9 cellular contexts compared by ENCODE assay signal in the genomic region with DNA sequence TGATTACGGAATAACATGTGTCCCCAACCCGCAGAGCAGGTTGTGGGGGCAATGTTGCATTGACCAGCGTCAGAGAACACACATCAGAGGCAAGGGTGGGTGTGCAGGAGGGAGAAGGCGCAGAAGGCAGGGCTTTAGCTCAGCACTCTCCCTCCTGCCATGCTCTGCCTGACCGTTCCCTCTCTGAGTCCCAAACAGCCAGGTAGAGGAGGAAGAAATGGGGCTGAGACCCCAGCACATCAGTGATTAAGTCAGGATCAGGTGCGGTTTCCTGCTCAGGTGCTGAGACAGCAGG. TPM values are rescaled to one million over a fixed set of nuclear protein-coding genes. Genes with fewer than 3 reads are reported as not detected.
A peak's percentile ranks its signal among the peaks of the same experiment; 100 is the strongest.
DNase-seq lines count a peak whose midpoint lies in the region; ATAC-seq and TF ChIP-seq lines count a peak whose summit lies in the region.
"Had no signal": no experiment of that assay in that cellular context is flagged by ENCODE, and none has a peak within 500 bp of the region (broad histone marks: within the 10 kb centered on the region; RNA-seq: fewer than 3 reads in every experiment).

No MANE protein-coding gene starts in this region.

- H4K20me1 ChIP-seq in OCI-LY7 (ENCODE audit: insufficient read depth, low read length) = no peaks in the 10 kb centered on the region

- H2AFZ ChIP-seq in OCI-LY7 (ENCODE audit: low read length) (peak overlapping the region; percentile 39; the same call in 1 of the 2 replicates), trophoblast cell (ENCODE audit: insufficient read depth, low read length, poor library complexity) (no peak overlapping the region)

- H3K79me2 ChIP-seq in OCI-LY7 (ENCODE audit: insufficient read depth, low read depth, low read length) = no peaks in the 10 kb centered on the region
- no peaks in the 10 kb centered on the region for H3K79me2 ChIP-seq in trophoblast cell (ENCODE audit: control insufficient read depth, insufficient read depth, low read length, poor library complexity)

- ATAC-seq in HG03354 (IDR thresholded peaks at IDR 0.05; ENCODE audit: poor library complexity, severe bottlenecking, unreplicated experiment) = no peak
- no peak for ATAC-seq in natural killer cell

- CTCF ChIA-PET in Calu3 (lab: Charles Lee) = interaction anchor here (0.7 to 1.3 kb wide), 12 partner anchors 15 to 421 kb away, joined by 3 to 13 read pairs (median 3); no protein-coding TSS in a partner anchor
- CTCF ChIA-PET in OCI-LY7 (lab: Charles Lee; ENCODE audit: unreplicated experiment) = no interaction called here

- H3K27me3 Mint-ChIP-seq in Calu3 (ENCODE audit: unreplicated experiment) = no peaks in the 10 kb centered on the region
- peaks cover 9 to 12% of the 10 kb centered on the region in 2 donors for H3K27me3 Mint-ChIP-seq in natural killer cell (ENCODE audit: low read depth in 2 of 2)

- H3K23ac ChIP-seq in trophoblast cell (ENCODE audit: low read length) = no peak overlapping the region

- no peak overlapping the region for H2BK5ac ChIP-seq in trophoblast cell (ENCODE audit: low read depth, low read length, poor library complexity)

- no peaks in the 10 kb centered on the region for H3K9me2 ChIP-seq in OCI-LY7 (ENCODE audit: insufficient read depth, low read length)

- no peak overlapping the region for H3K27ac ChIP-seq in OCI-LY7 (ENCODE audit: low read depth, low read length, poor library complexity, severe bottlenecking)
- no peak overlapping the region for H3K27ac ChIP-seq in trophoblast cell (ENCODE audit: low read depth, low read length)

- H3K4me3 Mint-ChIP-seq in Calu3 (ENCODE audit: low read depth, unreplicated experiment) (peak overlapping the region; percentile 62), natural killer cell (no peak overlapping the region)

- no peak overlapping the region for H4K8ac ChIP-seq in trophoblast cell (ENCODE audit: low read depth, low read length)

- TF ChIP-seq CTCF in Calu3 (IDR thresholded peaks at IDR 0.05; ENCODE audit: unreplicated experiment) = no peak
- TF ChIP-seq CTCF in OCI-LY7 (conservative IDR thresholded peaks at IDR 0.05; ENCODE audit: low read length) = no peak
- TF ChIP-seq CTCF in fibroblast of the aortic adventitia (IDR thresholded peaks at IDR 0.05; ENCODE audit: insufficient read depth, low read length) = no peak
- no peak for TF ChIP-seq CTCF in natural killer cell (IDR thresholded peaks at IDR 0.05)

- peak overlapping the region; percentile 40; the same call in 1 of the 2 replicates for H3K4me2 ChIP-seq in OCI-LY7 (ENCODE audit: low read length)
- peak overlapping the region; percentile 67 for H3K4me2 ChIP-seq in trophoblast cell (ENCODE audit: low read length)

- no CpG with 5 or more reads among the region's 6 CpGs for WGBS in trophoblast cell (ENCODE audit: extremely low coverage, insufficient coverage, insufficient read length)

- no peak overlapping the region for H2BK12ac ChIP-seq in trophoblast cell (ENCODE audit: low read length)

- peaks cover 20% of the 10 kb centered on the region for H3K36me3 Mint-ChIP-seq in Calu3 (ENCODE audit: insufficient read depth, unreplicated experiment)
- H3K36me3 Mint-ChIP-seq in natural killer cell = no peaks in the 10 kb centered on the region
- H3K36me3 Mint-ChIP-seq: activated naive CD4-positive, alpha-beta T cell treated with anti-CD3 and anti-CD28 coated beads, Interleukin-2, amount 50 U/mL, for 72 hours had no signal

- no peak overlapping the region for H4K91ac ChIP-seq in trophoblast cell (ENCODE audit: low read depth, low read length)

- H3K36me3 ChIP-seq in OCI-LY7 (ENCODE audit: insufficient read depth, low read length) (no peaks in the 10 kb centered on the region), trophoblast cell (ENCODE audit: control insufficient read depth in 1 of 2, insufficient read depth in 2 of 2, low read length in 2 of 2) (no peaks in the 10 kb centered on the region)

- intact Hi-C loops in Calu3 (cut with micrococcal nuclease; ENCODE audit: unreplicated experiment) = loop anchor here (1.0 to 5.0 kb wide), 2 partner anchors 61 to 430 kb away; no protein-coding TSS in a partner anchor
- intact Hi-C loops in OCI-LY7 (cut with micrococcal nuclease; ENCODE audit: unreplicated experiment) = loop anchor here (1.0 kb wide), 1 partner anchor 61 kb away; no protein-coding TSS in a partner anchor
- intact Hi-C loops in natural killer cell (cut with micrococcal nuclease) = loop anchor here (1.0 to 2.0 kb wide), 2 partner anchors 61 to 491 kb away; no protein-coding TSS in a partner anchor

- no peak overlapping the region for H2AK5ac ChIP-seq in trophoblast cell (ENCODE audit: low read length)

- no peak overlapping the region for H3K4ac ChIP-seq in trophoblast cell (ENCODE audit: low read depth, low read length)

- DNase-seq in Calu3 (no peak), OCI-LY7 (ENCODE audit: low spot score) (peak; percentile 9), fibroblast of the aortic adventitia (ENCODE audit: low read depth) (no peak), trophoblast cell (no peak), C1 segment of cervical spinal cord (lab: John Stamatoyannopoulos, UW) (no peak), natural killer cell (no peak), amygdala (lab: John Stamatoyannopoulos, UW) (no peak)

- no peaks in the 10 kb centered on the region for H3K9me3 ChIP-seq in OCI-LY7 (ENCODE audit: low read length)
- peaks cover 2% of the 10 kb centered on the region for H3K9me3 ChIP-seq in trophoblast cell (ENCODE audit: insufficient read depth, low read depth, low read length)

- H3K79me1 ChIP-seq in trophoblast cell (ENCODE audit: low read length) = no peaks in the 10 kb centered on the region

- no peak overlapping the region for H3K18ac ChIP-seq in trophoblast cell (ENCODE audit: low read length)

- no peaks in the 10 kb centered on the region for H3K9me3 Mint-ChIP-seq in Calu3 (ENCODE audit: low read depth, unreplicated experiment)
- H3K9me3 Mint-ChIP-seq in natural killer cell = no peaks in the 10 kb centered on the region
- H3K9me3 Mint-ChIP-seq: activated naive CD4-positive, alpha-beta T cell treated with anti-CD3 and anti-CD28 coated beads, Interleukin-2, amount 50 U/mL, for 72 hours had no signal

- H3K4me1 ChIP-seq in OCI-LY7 (ENCODE audit: insufficient read depth, low read length, poor library complexity, severe bottlenecking) (peaks cover 11% of the 10 kb centered on the region), trophoblast cell (ENCODE audit: control insufficient read depth in 1 of 2, insufficient read depth in 2 of 2, low read length in 2 of 2) (peaks cover 9 to 10% of the 10 kb centered on the region in 2 experiments)

- no peaks in the 10 kb centered on the region for H3K27me3 ChIP-seq in trophoblast cell (ENCODE audit: insufficient read depth, low read length)

- no peak overlapping the region for H3K27ac Mint-ChIP-seq in Calu3 (ENCODE audit: unreplicated experiment)
- no peak overlapping the region for H3K27ac Mint-ChIP-seq in natural killer cell
- H3K27ac Mint-ChIP-seq: activated naive CD4-positive, alpha-beta T cell treated with anti-CD3 and anti-CD28 coated beads, Interleukin-2, amount 50 U/mL, for 72 hours had no signal

- peaks cover 8% of the 10 kb centered on the region for H3K4me1 Mint-ChIP-seq in Calu3 (ENCODE audit: low read depth, unreplicated experiment)
- H3K4me1 Mint-ChIP-seq in natural killer cell = peaks cover 0 to 16% of the 10 kb centered on the region in 2 donors

- BruUV-seq in Calu3 (replicated peaks; lab: Mats Ljungman, UMichigan) = no TSS peak
- no TSS peak for BruUV-seq in OCI-LY7 (replicated peaks; lab: Mats Ljungman, UMichigan)

- POLR2A ChIA-PET in OCI-LY7 (lab: Charles Lee) = no interaction called here

- no peak overlapping the region for H3K14ac ChIP-seq in trophoblast cell (ENCODE audit: low read length)

- H3K4me3 ChIP-seq in OCI-LY7 (ENCODE audit: low read depth, low read length, poor library complexity, severe bottlenecking) (no peak overlapping the region), fibroblast of the aortic adventitia (ENCODE audit: low read depth, low read length) (peak overlapping the region; percentile 68), trophoblast cell (ENCODE audit: low read depth, low read length) (no peak overlapping the region)

- no peak overlapping the region for H4K12ac ChIP-seq in trophoblast cell (ENCODE audit: low read depth, low read length)

- no peak overlapping the region for H2BK120ac ChIP-seq in trophoblast cell (ENCODE audit: insufficient read depth, low read length, poor library complexity)

- no peak overlapping the region for H3K9ac ChIP-seq in trophoblast cell (ENCODE audit: low read length)

RNA-seq across cellular contexts. Expression of gene MYO7A, which starts 0.4 kb away (rescaled TPM):
- total RNA-seq in Calu3 (2022) (3.7 and 5.2 TPM in 2 replicates), OCI-LY7 (2022) (not detected in 2 replicates), fibroblast of the aortic adventitia (ENCODE audit: low replicate concordance) (0.33 and 0.45 TPM in 2 replicates), natural killer cell (1 to 10 TPM in 1 of 3 donors, under 1 TPM in 2; 0.20 to 1.1 (median 0.68) TPM)
- not detected in 2 replicates for total RNA-seq in OCI-LY7 (2014; rRNA removed; shearing (Covaris generic))
- 1.7 TPM in 2 replicates for polyA plus RNA-seq in trophoblast cell (2013)

RNA-seq across cellular contexts. Expression of gene OMP, which starts 25.0 kb away (rescaled TPM):
- total RNA-seq in Calu3 (2022) = 1.1 and 2.6 TPM in 2 replicates
- total RNA-seq in OCI-LY7 (2014; rRNA removed; shearing (Covaris generic)) = not detected in 2 replicates
- not detected in 2 replicates for total RNA-seq in OCI-LY7 (2022)
- 1.1 TPM in 1 of 2 replicates, not detected in the other for total RNA-seq in fibroblast of the aortic adventitia (ENCODE audit: low replicate concordance)
- polyA plus RNA-seq in trophoblast cell (2013) = not detected in 2 replicates
- total RNA-seq in natural killer cell = 1 to 10 TPM in 1 of 3 donors, under 1 TPM in 2; 0.82 to 1.4 (median 0.85) TPM
- total RNA-seq: activated naive CD4-positive, alpha-beta T cell treated with anti-CD3 and anti-CD28 coated beads, Interleukin-2, amount 50 U/mL, for 72 hours had no signal
